In genomic region chr22:22338778-22339177, GRCh38 we compare ENCODE assay signal across 2 cellular contexts.
DNase-seq lines count a peak whose midpoint lies in the region; ATAC-seq, FAIRE-seq and TF ChIP-seq lines count a peak whose summit lies in the region.
"Not testable (repeated sequence)": the region's sequence is repeated elsewhere in the genome, so short reads cannot be mapped to it uniquely, and the experiment has no call there.

No MANE protein-coding gene starts in this region.

- H3K36me3 ChIP-seq in K562 (ENCODE audit: control insufficient read depth, insufficient read depth, low read length); esophagus muscularis mucosa: not testable (repeated sequence)

- CTCF ChIA-PET in K562 (lab: Yijun Ruan, JAX; ENCODE audit: low intra/inter-chr PET ratio), result interaction anchor here (0.7 kb wide), 1 partner anchor 18 kb away, joined by 3 read pairs; no protein-coding TSS in a partner anchor

- H3K27me3 ChIP-seq in K562 (ENCODE audit: control insufficient read depth in 2 of 2, insufficient read depth in 2 of 2, low read length in 2 of 2) (peaks cover 14 to 16% of the 10 kb centered on the region in 2 experiments; a peak in 4 of 5 replicates), esophagus muscularis mucosa (peaks cover 0 to 35% (median 0%) of the 10 kb centered on the region in 4 donors)

- POLR2A ChIA-PET in K562 (lab: Yijun Ruan, JAX), result interaction anchor here (0.6 to 1.2 kb wide), 4 partner anchors 8 to 592 kb away, joined by 3 to 11 read pairs (median 4); no protein-coding TSS in a partner anchor

- H4K20me1 ChIP-seq in K562 (replicated peaks; ENCODE audit: control insufficient read depth, insufficient read depth, low read length), result peaks cover 13% of the 10 kb centered on the region

- not testable (repeated sequence) for FAIRE-seq in K562 (lab: Jason Lieb, UNC)

- not testable (repeated sequence) for H3K4me1 ChIP-seq in K562 (replicated peaks in 1 of 2; ENCODE audit: control insufficient read depth in 2 of 2, insufficient read depth in 2 of 2, low read length in 2 of 2); esophagus muscularis mucosa

- not testable (repeated sequence) for H3K4me3 ChIP-seq in K562, esophagus muscularis mucosa

- not testable (repeated sequence) for H3K9ac ChIP-seq in K562 (ENCODE audit: insufficient read depth in 1 of 2, low read depth in 2 of 2, low read length in 2 of 2)

- not testable (repeated sequence) for H3K4me2 ChIP-seq in K562 (ENCODE audit: insufficient read depth, low read length)

- TF ChIP-seq EP300 in K562 (IDR thresholded peaks at IDR 0.05; ENCODE audit: low read length); esophagus muscularis mucosa (IDR thresholded peaks at IDR 0.05): not testable (repeated sequence)

- H3K9me3 ChIP-seq in K562 (replicated peaks; ENCODE audit: control insufficient read depth, insufficient read depth, low read depth, low read length); esophagus muscularis mucosa: not testable (repeated sequence)

- not testable (repeated sequence) for H3K79me2 ChIP-seq in K562 (ENCODE audit: control insufficient read depth, insufficient read depth, low read length)

- in situ Hi-C loops in K562 (cut with MboI), result not testable (repeated sequence)

- H3K9me1 ChIP-seq in K562 (ENCODE audit: control insufficient read depth, insufficient read depth, low read length), result not testable (repeated sequence)

- not testable (repeated sequence) for H3K27ac ChIP-seq in K562 (ENCODE audit: extremely low read depth, low read depth, low read length); esophagus muscularis mucosa (replicated peaks in 1 of 4)

- not testable (repeated sequence) for ATAC-seq in K562

- not testable (repeated sequence) for H2AFZ ChIP-seq in K562 (ENCODE audit: low read depth, low read length)

- TF ChIP-seq RAD21 in K562 (CRISPR knock-in tag; conservative IDR thresholded peaks at IDR 0.05 in 1 of 2, IDR thresholded peaks at IDR 0.05 in 1 of 2), result not testable (repeated sequence)

- intact Hi-C loops in K562 (cut with micrococcal nuclease); esophagus muscularis mucosa (cut with DNase I): not testable (repeated sequence)

- TF ChIP-seq POLR2A in K562 (conservative IDR thresholded peaks at IDR 0.05); esophagus muscularis mucosa (IDR thresholded peaks at IDR 0.05; ENCODE audit: low read depth): not testable (repeated sequence)

- BruUV-seq in K562 (replicated peaks; lab: Mats Ljungman, UMichigan), result not testable (repeated sequence)

- 3% methylated on average over 3 of the region's 3 CpGs for WGBS in K562 (ENCODE audit: insufficient coverage, low coverage, missing lambda C conversion rate)
- 81% methylated on average over 3 of the region's 3 CpGs for WGBS in esophagus muscularis mucosa

- DNase-seq in K562 (ENCODE audit: extremely low read depth in 1 of 4, low spot score in 3 of 4), result not testable (repeated sequence)
- DNase-seq in esophagus muscularis mucosa (ENCODE audit: extremely low spot score), result peak; percentile 31

- TF ChIP-seq CTCF in K562 (IDR thresholded peaks at IDR 0.05 in 2 of 3, conservative IDR thresholded peaks at IDR 0.05 in 1 of 3; ENCODE audit: insufficient read depth in 2 of 3, low read depth in 1 of 3, low read length in 3 of 3); esophagus muscularis mucosa (IDR thresholded peaks at IDR 0.05): not testable (repeated sequence)

TF ChIP-seq in K562, 482 proteins besides CTCF, POLR2A, EP300 and RAD21:
- TF ChIP-seq PHF20 (IDR thresholded peaks at IDR 0.05; ENCODE audit: partially characterized antibody) (peak; percentile 29), MCM7 (IDR thresholded peaks at IDR 0.05) (peak in 1 of 2 experiments; percentile 78; a peak in 1 of 4 replicates), SLC30A9 (CRISPR knock-in tag; IDR thresholded peaks at IDR 0.05) (0 out of 2 replicates have a peak, but pooled peaks have one; percentile 5), MYC (IDR thresholded peaks at IDR 0.05; ENCODE audit: low read depth, low read length) (0 out of 2 replicates have a peak, but pooled peaks have one; percentile 8), ZC3H4 (CRISPR knock-in tag; IDR thresholded peaks at IDR 0.05; ENCODE audit: borderline replicate concordance) (0 out of 2 replicates have a peak, but pooled peaks have one; percentile 54)
- not testable (repeated sequence) for TF ChIP-seq MYC (CRISPR knock-in tag; IDR thresholded peaks at IDR 0.05; ENCODE audit: borderline replicate concordance, low read depth)
